20 cellular contexts compared by ENCODE assay signal in genomic region chr10:75466886-75467285, GRCh38. TPM values are rescaled to one million over a fixed set of nuclear protein-coding genes. Genes with fewer than 3 reads are reported as not detected.
DNase-seq lines count a peak whose midpoint lies in the region; ATAC-seq and TF ChIP-seq lines count a peak whose summit lies in the region.
"Had no signal": no experiment of that assay in that cellular context is flagged by ENCODE, and none has a peak within 500 bp of the region (broad histone marks: within the 10 kb centered on the region; RNA-seq: fewer than 3 reads in every experiment).

No MANE protein-coding gene starts in this region.

- no peaks in the 10 kb centered on the region for H3K36me3 ChIP-seq in trophoblast cell (ENCODE audit: control insufficient read depth in 1 of 2, insufficient read depth in 2 of 2, low read length in 2 of 2)
- H3K36me3 ChIP-seq in heart right ventricle, result no peaks in the 10 kb centered on the region
- H3K36me3 ChIP-seq: adrenal gland, left lung, pancreas, right lobe of liver had no signal

- TF ChIP-seq POLR2A in NB4 (IDR thresholded peaks at IDR 0.05; ENCODE audit: extremely low read depth, insufficient read length), result no peak

- no peak overlapping the region for H3K14ac ChIP-seq in trophoblast cell (ENCODE audit: low read length)

- peak; percentile 29 for DNase-seq in AG20443 (ENCODE audit: low spot score)
- peak; percentile 39 for DNase-seq in NB4 (ENCODE audit: low read depth)
- DNase-seq in epithelial cell of esophagus (ENCODE audit: low read depth), result peak; percentile 87
- no peak for DNase-seq in trophoblast cell
- DNase-seq in NCI-H1048 (lab: John Stamatoyannopoulos, UW), result no peak
- no peak for DNase-seq in HEK293T (ENCODE audit: extremely low spot score)
- no peak for DNase-seq in heart right ventricle
- DNase-seq in effector CD8-positive, alpha-beta T cell (lab: John Stamatoyannopoulos, UW), result no peak
- DNase-seq: activated CD8-positive, alpha-beta T cell treated with anti-CD3 and anti-CD28 coated beads for 36 hours; CD4-positive, alpha-beta memory T cell; DMS153; left lung; midbrain; natural killer cell; NCI-H748 treated with DMSO at 0.1 percent for 48 hours; pancreas; right lobe of liver had no signal

- no peak overlapping the region for H2AK5ac ChIP-seq in trophoblast cell (ENCODE audit: low read length)

- no peak overlapping the region for H3K18ac ChIP-seq in trophoblast cell (ENCODE audit: low read length)

- no peak overlapping the region for H2AFZ ChIP-seq in trophoblast cell (ENCODE audit: insufficient read depth, low read length, poor library complexity)

- no peak overlapping the region for H3K9ac ChIP-seq in trophoblast cell (ENCODE audit: low read length)

- H2BK5ac ChIP-seq in trophoblast cell (ENCODE audit: low read depth, low read length, poor library complexity), result no peak overlapping the region

- no peak overlapping the region for H4K12ac ChIP-seq in trophoblast cell (ENCODE audit: low read depth, low read length)

- no peaks in the 10 kb centered on the region for H3K9me3 ChIP-seq in trophoblast cell (ENCODE audit: insufficient read depth, low read depth, low read length)
- H3K9me3 ChIP-seq in heart right ventricle, result no peaks in the 10 kb centered on the region
- H3K9me3 ChIP-seq: adrenal gland, left lung, pancreas, right lobe of liver had no signal

- H3K27ac ChIP-seq in trophoblast cell (ENCODE audit: low read depth, low read length), result no peak overlapping the region
- H3K27ac ChIP-seq in heart right ventricle, result no peak overlapping the region
- H3K27ac ChIP-seq: left lung, pancreas, right lobe of liver had no signal

- peaks cover 1% of the 10 kb centered on the region for H3K79me1 ChIP-seq in trophoblast cell (ENCODE audit: low read length)

- CTCF ChIA-PET in HEK293T (lab: Yijun Ruan, JAX), result no interaction called here

- H4K8ac ChIP-seq in trophoblast cell (ENCODE audit: low read depth, low read length), result no peak overlapping the region

- POLR2A ChIA-PET in HEK293T (lab: Yijun Ruan, JAX), result interaction anchor here (0.7 kb wide), 1 partner anchor 107 kb away, joined by 3 read pairs; no protein-coding TSS in a partner anchor

- ATAC-seq in heart right ventricle, result no peak
- ATAC-seq: activated CD4-positive, CD25-positive, alpha-beta regulatory T cell treated with anti-CD3 and anti-CD28 coated beads, Interleukin-2, amount 50 U/mL, for 24 hours; activated CD8-positive, alpha-beta T cell treated with anti-CD3 and anti-CD28 coated beads for 36 hours; left lung; natural killer cell; pancreas; right lobe of liver; Right ventricle myocardium inferior had no signal

- H3K4ac ChIP-seq in trophoblast cell (ENCODE audit: low read depth, low read length), result no peak overlapping the region

- no peaks in the 10 kb centered on the region for H3K79me2 ChIP-seq in trophoblast cell (ENCODE audit: control insufficient read depth, insufficient read depth, low read length, poor library complexity)

- intact Hi-C loops in heart right ventricle (cut with DNase I), result no loop called here

- TF ChIP-seq CTCF in NB4 (IDR thresholded peaks at IDR 0.05; ENCODE audit: low read depth, low read length) (no peak), epithelial cell of esophagus (IDR thresholded peaks at IDR 0.05; ENCODE audit: insufficient read depth, low read depth, low read length, missing control alignments) (no peak), heart right ventricle (IDR thresholded peaks at IDR 0.05) (no peak)

- no peak overlapping the region for H2BK12ac ChIP-seq in trophoblast cell (ENCODE audit: low read length)

- no peaks in the 10 kb centered on the region for H3K27me3 ChIP-seq in trophoblast cell (ENCODE audit: insufficient read depth, low read length)
- H3K27me3 ChIP-seq in heart right ventricle, result no peaks in the 10 kb centered on the region
- H3K27me3 ChIP-seq: adrenal gland, left lung, pancreas, right lobe of liver had no signal

- peak overlapping the region; percentile 26 for H4K91ac ChIP-seq in trophoblast cell (ENCODE audit: low read depth, low read length)

- no CpG with 5 or more reads among the region's 6 CpGs for WGBS in trophoblast cell (ENCODE audit: extremely low coverage, insufficient coverage, insufficient read length)
- 78 to 84% methylated on average over 6 of the region's 6 CpGs for WGBS in heart right ventricle, 2 donors

- H3K4me3 ChIP-seq in NB4 (ENCODE audit: low read depth, low read length), result no peak overlapping the region
- no peak overlapping the region for H3K4me3 ChIP-seq in epithelial cell of esophagus (ENCODE audit: low read length)
- H3K4me3 ChIP-seq in trophoblast cell (ENCODE audit: low read depth, low read length), result no peak overlapping the region
- no peak overlapping the region for H3K4me3 ChIP-seq in heart right ventricle
- H3K4me3 ChIP-seq: adrenal gland, left lung, pancreas, right lobe of liver had no signal

- no peak overlapping the region for H3K23ac ChIP-seq in trophoblast cell (ENCODE audit: low read length)

- no peak overlapping the region for H2BK120ac ChIP-seq in trophoblast cell (ENCODE audit: insufficient read depth, low read length, poor library complexity)

- no peak overlapping the region for H3K4me2 ChIP-seq in trophoblast cell (ENCODE audit: low read length)

- H3K4me1 ChIP-seq in trophoblast cell (ENCODE audit: control insufficient read depth in 1 of 2, insufficient read depth in 2 of 2, low read length in 2 of 2) (peaks cover 2 to 13% of the 10 kb centered on the region in 2 experiments), heart right ventricle (peaks cover 0 to 66% (median 41%) of the 10 kb centered on the region in 9 donors)
- H3K4me1 ChIP-seq: pancreas, right lobe of liver had no signal

TF ChIP-seq in HEK293T, 16 proteins besides CTCF, POLR2A, EP300 and RAD21:
- TF ChIP-seq HDGF (IDR thresholded peaks at IDR 0.05; ENCODE audit: borderline replicate concordance), result no peak
- TF ChIP-seq SP1 (IDR thresholded peaks at IDR 0.05), result no peak
- TF ChIP-seq L3MBTL2 (conservative IDR thresholded peaks at IDR 0.05), result no peak
- TF ChIP-seq FOXK2 (IDR thresholded peaks at IDR 0.05), result no peak
- no peak for TF ChIP-seq FOXA1 (IDR thresholded peaks at IDR 0.05)
- TF ChIP-seq ARNT (IDR thresholded peaks at IDR 0.05), result no peak
- no peak for TF ChIP-seq ELF4 (IDR thresholded peaks at IDR 0.05)
- no peak for TF ChIP-seq NFRKB (IDR thresholded peaks at IDR 0.05)
- no peak for TF ChIP-seq BHLHE40 (IDR thresholded peaks at IDR 0.05; ENCODE audit: borderline replicate concordance)
- no peak for TF ChIP-seq PKNOX1 (IDR thresholded peaks at IDR 0.05)
- no peak for TF ChIP-seq CTBP1 (IDR thresholded peaks at IDR 0.05; ENCODE audit: borderline replicate concordance)
- no peak for TF ChIP-seq FOXM1 (IDR thresholded peaks at IDR 0.05; ENCODE audit: borderline replicate concordance)
- TF ChIP-seq LEF1 (IDR thresholded peaks at IDR 0.05; ENCODE audit: borderline replicate concordance), result no peak
- no peak for TF ChIP-seq ZNF384 (IDR thresholded peaks at IDR 0.05)
- no peak for TF ChIP-seq TARDBP (IDR thresholded peaks at IDR 0.05)

RNA-seq across cellular contexts. Expression of gene LRMDA, which starts 35.5 kb away (rescaled TPM):
- 3.3 and 3.7 TPM in 2 replicates for polyA plus RNA-seq in trophoblast cell (2013)
- total RNA-seq in heart right ventricle, result 10 to 100 TPM in 9 of 10 donors, 1 to 10 TPM in 1; 4.7 to 59.8 (median 13.6) TPM
- 1 to 10 TPM; 4.0 to 8.3 TPM for polyA plus RNA-seq in heart right ventricle
- total RNA-seq: activated CD8-positive, alpha-beta T cell treated with anti-CD3 and anti-CD28 coated beads for 36 hours; CD4-positive, alpha-beta memory T cell had no signal
- polyA plus RNA-seq: CD4-positive, alpha-beta memory T cell had no signal

Comparison
In these comparisons a context has a peak if more than half of its experiments do, and no peak if none do; other contexts are left out.
1. DNase-seq: peak in AG20443 (single experiment), NB4 (single experiment) and epithelial cell of esophagus (single experiment); none in trophoblast cell (0 of 2), NCI-H1048 (single experiment), HEK293T (single experiment), heart right ventricle (0 of 2) and effector CD8-positive, alpha-beta T cell (single experiment).